In the genomic region with DNA sequence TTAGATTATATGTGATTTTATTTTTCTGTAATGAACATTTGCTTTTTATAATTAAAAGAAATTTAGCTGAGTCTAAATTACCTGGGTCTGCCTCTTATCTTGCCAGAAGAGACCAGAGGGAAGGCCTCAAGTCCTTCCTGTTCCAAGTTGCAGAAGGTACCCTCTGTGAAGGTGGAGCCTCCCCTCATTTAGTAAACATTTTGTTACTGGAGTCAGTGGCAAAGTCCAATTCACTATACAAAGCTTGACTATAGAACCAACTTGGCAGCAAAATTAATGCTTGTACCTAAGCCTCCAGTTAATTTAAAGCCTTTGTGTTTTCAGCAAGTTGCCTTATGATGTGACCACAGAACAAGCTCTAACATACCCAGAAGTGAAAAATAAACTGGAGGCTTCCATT, we compare ENCODE assay signal across 20 cellular contexts. TPM values are rescaled to one million over a fixed set of nuclear protein-coding genes. Genes with fewer than 3 reads are reported as not detected.
DNase-seq lines count a peak whose midpoint lies in the region; ATAC-seq and TF ChIP-seq lines count a peak whose summit lies in the region.
"Had no signal": no experiment of that assay in that cellular context is flagged by ENCODE, and none has a peak within 500 bp of the region (broad histone marks: within the 10 kb centered on the region; RNA-seq: fewer than 3 reads in every experiment).

No MANE protein-coding gene starts in this region.

- H3K36me3 Mint-ChIP-seq in WTC11 = peaks cover 45% of the 10 kb centered on the region

- H3K9me2 ChIP-seq in hepatocyte (replicated peaks; ENCODE audit: insufficient read depth) = no peaks in the 10 kb centered on the region

- H3K36me3 ChIP-seq in hepatocyte (replicated peaks; ENCODE audit: insufficient read depth, low read depth) (no peaks in the 10 kb centered on the region), neutrophil (peaks cover 74% of the 10 kb centered on the region)
- H3K36me3 ChIP-seq: BE2C had no signal

- H3K27me3 ChIP-seq in hepatocyte (no peaks in the 10 kb centered on the region), neutrophil (no peaks in the 10 kb centered on the region)

- H3K27ac ChIP-seq in hepatocyte (peak overlapping the region; percentile 18), neutrophil (peak overlapping the region; percentile 46)

- H3K27ac Mint-ChIP-seq in WTC11 = no peak overlapping the region
- H3K27ac Mint-ChIP-seq: CD4-positive, CD25-positive, alpha-beta regulatory T cell; HFFc6 had no signal

- H3K4me3 Mint-ChIP-seq in WTC11 = no peak overlapping the region
- H3K4me3 Mint-ChIP-seq: CD4-positive, CD25-positive, alpha-beta regulatory T cell; CD8-positive, alpha-beta memory T cell; HFFc6 had no signal

- H3K79me2 ChIP-seq in hepatocyte = no peaks in the 10 kb centered on the region

- H3K27me3 Mint-ChIP-seq in WTC11 (ENCODE audit: low read depth) = no peaks in the 10 kb centered on the region
- H3K27me3 Mint-ChIP-seq: CD4-positive, CD25-positive, alpha-beta regulatory T cell; CD8-positive, alpha-beta memory T cell had no signal

- no peak overlapping the region for H3K4me2 ChIP-seq in hepatocyte

- POLR2A ChIA-PET in WTC11 (lab: Charles Lee) = no interaction called here

- H3K4me3 ChIP-seq in hepatocyte = no peak overlapping the region
- H3K4me3 ChIP-seq in neutrophil (ENCODE audit: low read depth in 1 of 2, low read length in 1 of 2) = no peak overlapping the region

- H3K4me1 Mint-ChIP-seq in WTC11 = no peaks in the 10 kb centered on the region
- H3K4me1 Mint-ChIP-seq: CD8-positive, alpha-beta memory T cell had no signal

- CTCF ChIA-PET in WTC11 (lab: Charles Lee) = interaction anchor here (1.9 kb wide), 1 partner anchor 101 kb away, joined by 7 read pairs; no protein-coding TSS in a partner anchor

- no peak for ATAC-seq in WTC11
- ATAC-seq in HG03520 (IDR thresholded peaks at IDR 0.05; ENCODE audit: unreplicated experiment) = no peak
- ATAC-seq in GM19035 (IDR thresholded peaks at IDR 0.05; ENCODE audit: unreplicated experiment) = no peak
- ATAC-seq: HCT116 had no signal

- H3K4me1 ChIP-seq in hepatocyte (ENCODE audit: insufficient read depth) = peaks cover 9% of the 10 kb centered on the region
- H3K4me1 ChIP-seq in neutrophil (ENCODE audit: control insufficient read depth in 1 of 2, insufficient read depth in 1 of 2, low read depth in 1 of 2, low read length in 1 of 2) = peaks cover 18 to 20% of the 10 kb centered on the region in 2 experiments
- H3K4me1 ChIP-seq: BE2C had no signal

- H3K9me3 Mint-ChIP-seq in WTC11 = no peaks in the 10 kb centered on the region
- H3K9me3 Mint-ChIP-seq: HFFc6 had no signal

- H4K20me1 ChIP-seq in hepatocyte (ENCODE audit: insufficient read depth, poor library complexity, severe bottlenecking) = no peaks in the 10 kb centered on the region

- H2AFZ ChIP-seq in hepatocyte = no peak overlapping the region

- H3K9me3 ChIP-seq in hepatocyte (ENCODE audit: low read depth) (no peaks in the 10 kb centered on the region), neutrophil (no peaks in the 10 kb centered on the region)
- H3K9me3 ChIP-seq: BE2C had no signal

- no peak for TF ChIP-seq CTCF in WTC11 (IDR thresholded peaks at IDR 0.05)
- no peak for TF ChIP-seq CTCF in hepatocyte (IDR thresholded peaks at IDR 0.05; ENCODE audit: poor library complexity)
- no peak for TF ChIP-seq CTCF in neutrophil (IDR thresholded peaks at IDR 0.05)

- DNase-seq in WTC11 (ENCODE audit: low spot score) = no peak
- no peak for DNase-seq in hepatocyte (ENCODE audit: low spot score)
- DNase-seq in stimulated activated CD4-positive, alpha-beta T cell treated with anti-CD3 and anti-CD28 coated beads, Interleukin-4, amount 100 ng/mL, for 24 hours = no peak
- DNase-seq: ACHN; BE2C; C1 segment of cervical spinal cord; CD4-positive, CD25-positive, alpha-beta regulatory T cell; CD8-positive, alpha-beta memory T cell; COR-L47; DMS 273 treated with DMSO at 0.1 percent for 48 hours; DMS53; DND-41; EL; GOT3; H7; HFFc6 had no signal

TF ChIP-seq in WTC11, 78 proteins besides CTCF, POLR2A, EP300 and RAD21:
- TF ChIP-seq HMGA2 (CRISPR knock-in tag; IDR thresholded peaks at IDR 0.05) (peak; percentile 71; the same call in 1 of the 2 replicates), MXD4 (CRISPR knock-in tag; IDR thresholded peaks at IDR 0.05; ENCODE audit: borderline replicate concordance) (no peak), NR2C2 (CRISPR knock-in tag; IDR thresholded peaks at IDR 0.05) (no peak)
TF ChIP-seq in WTC11: peak in this region for 1.

RNA-seq across cellular contexts. Expression of gene F2R, which starts 42.8 kb away (rescaled TPM):
- total RNA-seq in WTC11 (2021) (18.4 to 19.8 TPM (median 19.0 TPM) in 3 replicates), hepatocyte (48.1 and 48.9 TPM in 2 replicates)
- polyA plus RNA-seq in hepatocyte = 27.1 and 33.5 TPM in 2 replicates

RNA-seq across cellular contexts. Expression of gene F2RL2, which starts 49.9 kb away (rescaled TPM):
- total RNA-seq in WTC11 (2021) (0.11 TPM in 1 of 3 replicates, not detected in the others), hepatocyte (2.3 and 2.6 TPM in 2 replicates)
- polyA plus RNA-seq in hepatocyte = 1.5 and 1.9 TPM in 2 replicates
- total RNA-seq: CD4-positive, CD25-positive, alpha-beta regulatory T cell had no signal
